Comparison of ENCODE assay signal across 1 cellular context in the genomic region with DNA sequence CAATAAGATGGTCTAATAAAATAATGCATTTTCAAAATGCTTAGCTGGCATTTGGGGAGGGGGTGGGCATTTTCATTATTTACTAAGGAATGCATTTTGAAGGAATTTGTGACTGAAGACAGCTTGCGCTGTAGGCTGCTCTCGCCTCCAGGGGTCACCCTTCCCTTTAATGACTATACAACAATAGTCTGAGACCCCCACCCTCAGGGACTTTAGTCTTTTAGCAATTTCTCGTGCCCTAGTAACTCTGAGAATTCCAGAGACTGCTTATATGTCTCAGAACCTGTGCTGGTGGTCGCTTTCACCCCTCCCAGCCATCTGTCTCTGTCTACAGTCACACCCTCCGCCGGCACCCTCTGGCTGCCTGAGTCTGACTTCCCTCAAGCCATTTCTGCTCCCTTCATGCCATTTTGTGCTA.
TF ChIP-seq lines count a peak whose summit lies in the region.

No MANE protein-coding gene starts in this region.

TF ChIP-seq in WTC11, 78 proteins besides CTCF, POLR2A, EP300 and RAD21 (continued from another document):
- TF ChIP-seq, protein P1, sequence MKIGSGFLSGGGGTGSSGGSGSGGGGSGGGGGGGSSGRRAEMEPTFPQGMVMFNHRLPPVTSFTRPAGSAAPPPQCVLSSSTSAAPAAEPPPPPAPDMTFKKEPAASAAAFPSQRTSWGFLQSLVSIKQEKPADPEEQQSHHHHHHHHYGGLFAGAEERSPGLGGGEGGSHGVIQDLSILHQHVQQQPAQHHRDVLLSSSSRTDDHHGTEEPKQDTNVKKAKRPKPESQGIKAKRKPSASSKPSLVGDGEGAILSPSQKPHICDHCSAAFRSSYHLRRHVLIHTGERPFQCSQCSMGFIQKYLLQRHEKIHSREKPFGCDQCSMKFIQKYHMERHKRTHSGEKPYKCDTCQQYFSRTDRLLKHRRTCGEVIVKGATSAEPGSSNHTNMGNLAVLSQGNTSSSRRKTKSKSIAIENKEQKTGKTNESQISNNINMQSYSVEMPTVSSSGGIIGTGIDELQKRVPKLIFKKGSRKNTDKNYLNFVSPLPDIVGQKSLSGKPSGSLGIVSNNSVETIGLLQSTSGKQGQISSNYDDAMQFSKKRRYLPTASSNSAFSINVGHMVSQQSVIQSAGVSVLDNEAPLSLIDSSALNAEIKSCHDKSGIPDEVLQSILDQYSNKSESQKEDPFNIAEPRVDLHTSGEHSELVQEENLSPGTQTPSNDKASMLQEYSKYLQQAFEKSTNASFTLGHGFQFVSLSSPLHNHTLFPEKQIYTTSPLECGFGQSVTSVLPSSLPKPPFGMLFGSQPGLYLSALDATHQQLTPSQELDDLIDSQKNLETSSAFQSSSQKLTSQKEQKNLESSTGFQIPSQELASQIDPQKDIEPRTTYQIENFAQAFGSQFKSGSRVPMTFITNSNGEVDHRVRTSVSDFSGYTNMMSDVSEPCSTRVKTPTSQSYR (CRISPR knock-in tag; IDR thresholded peaks at IDR 0.05), result no peak
- TF ChIP-seq, protein P2, sequence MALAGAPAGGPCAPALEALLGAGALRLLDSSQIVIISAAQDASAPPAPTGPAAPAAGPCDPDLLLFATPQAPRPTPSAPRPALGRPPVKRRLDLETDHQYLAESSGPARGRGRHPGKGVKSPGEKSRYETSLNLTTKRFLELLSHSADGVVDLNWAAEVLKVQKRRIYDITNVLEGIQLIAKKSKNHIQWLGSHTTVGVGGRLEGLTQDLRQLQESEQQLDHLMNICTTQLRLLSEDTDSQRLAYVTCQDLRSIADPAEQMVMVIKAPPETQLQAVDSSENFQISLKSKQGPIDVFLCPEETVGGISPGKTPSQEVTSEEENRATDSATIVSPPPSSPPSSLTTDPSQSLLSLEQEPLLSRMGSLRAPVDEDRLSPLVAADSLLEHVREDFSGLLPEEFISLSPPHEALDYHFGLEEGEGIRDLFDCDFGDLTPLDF (CRISPR knock-in tag; IDR thresholded peaks at IDR 0.05), result no peak
- TF ChIP-seq, protein P3, sequence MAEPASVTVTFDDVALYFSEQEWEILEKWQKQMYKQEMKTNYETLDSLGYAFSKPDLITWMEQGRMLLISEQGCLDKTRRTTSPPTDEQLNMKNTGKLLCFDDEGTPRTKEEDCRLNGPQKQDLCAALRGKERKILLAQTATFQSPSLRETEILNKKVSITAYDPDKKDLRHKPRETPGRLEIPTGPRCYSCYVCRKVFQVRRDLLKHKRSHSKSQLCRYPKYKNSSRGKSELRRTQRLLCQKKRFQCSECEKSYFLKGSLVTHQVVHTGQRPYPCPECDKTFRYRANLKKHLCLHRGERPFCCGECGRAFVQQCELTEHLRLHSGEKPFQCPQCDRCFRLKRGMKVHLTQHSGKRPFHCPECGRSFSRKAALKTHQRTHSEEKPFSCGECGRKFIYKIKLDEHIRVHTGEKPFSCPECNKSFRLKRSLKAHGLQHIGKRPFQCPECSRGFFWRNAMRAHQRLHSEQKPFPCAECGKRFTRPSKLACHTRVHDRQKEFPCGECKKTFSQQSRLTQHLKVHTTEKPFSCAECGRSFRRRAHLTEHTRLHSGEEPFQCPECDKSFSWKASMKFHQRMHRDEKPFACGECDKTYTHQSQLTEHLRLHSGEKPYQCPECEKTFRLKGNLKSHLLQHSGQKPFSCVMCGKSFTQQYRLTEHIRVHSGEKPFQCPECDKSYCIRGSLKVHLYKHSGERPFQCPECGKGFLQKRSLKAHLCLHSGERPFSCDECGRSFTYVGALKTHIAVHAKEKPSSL (CRISPR knock-in tag; conservative IDR thresholded peaks at IDR 0.05), result no peak
- TF ChIP-seq IRF2 (CRISPR knock-in tag; IDR thresholded peaks at IDR 0.05; ENCODE audit: borderline replicate concordance, low read depth), result no peak
- no peak for TF ChIP-seq AR (CRISPR knock-in tag; IDR thresholded peaks at IDR 0.05)
- TF ChIP-seq, protein P4, sequence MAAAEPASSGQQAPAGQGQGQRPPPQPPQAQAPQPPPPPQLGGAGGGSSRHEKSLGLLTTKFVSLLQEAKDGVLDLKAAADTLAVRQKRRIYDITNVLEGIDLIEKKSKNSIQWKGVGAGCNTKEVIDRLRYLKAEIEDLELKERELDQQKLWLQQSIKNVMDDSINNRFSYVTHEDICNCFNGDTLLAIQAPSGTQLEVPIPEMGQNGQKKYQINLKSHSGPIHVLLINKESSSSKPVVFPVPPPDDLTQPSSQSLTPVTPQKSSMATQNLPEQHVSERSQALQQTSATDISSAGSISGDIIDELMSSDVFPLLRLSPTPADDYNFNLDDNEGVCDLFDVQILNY (CRISPR knock-in tag; IDR thresholded peaks at IDR 0.05), result no peak
- TF ChIP-seq NFE2L1 (CRISPR knock-in tag; IDR thresholded peaks at IDR 0.05), result no peak
- TF ChIP-seq, protein P5, sequence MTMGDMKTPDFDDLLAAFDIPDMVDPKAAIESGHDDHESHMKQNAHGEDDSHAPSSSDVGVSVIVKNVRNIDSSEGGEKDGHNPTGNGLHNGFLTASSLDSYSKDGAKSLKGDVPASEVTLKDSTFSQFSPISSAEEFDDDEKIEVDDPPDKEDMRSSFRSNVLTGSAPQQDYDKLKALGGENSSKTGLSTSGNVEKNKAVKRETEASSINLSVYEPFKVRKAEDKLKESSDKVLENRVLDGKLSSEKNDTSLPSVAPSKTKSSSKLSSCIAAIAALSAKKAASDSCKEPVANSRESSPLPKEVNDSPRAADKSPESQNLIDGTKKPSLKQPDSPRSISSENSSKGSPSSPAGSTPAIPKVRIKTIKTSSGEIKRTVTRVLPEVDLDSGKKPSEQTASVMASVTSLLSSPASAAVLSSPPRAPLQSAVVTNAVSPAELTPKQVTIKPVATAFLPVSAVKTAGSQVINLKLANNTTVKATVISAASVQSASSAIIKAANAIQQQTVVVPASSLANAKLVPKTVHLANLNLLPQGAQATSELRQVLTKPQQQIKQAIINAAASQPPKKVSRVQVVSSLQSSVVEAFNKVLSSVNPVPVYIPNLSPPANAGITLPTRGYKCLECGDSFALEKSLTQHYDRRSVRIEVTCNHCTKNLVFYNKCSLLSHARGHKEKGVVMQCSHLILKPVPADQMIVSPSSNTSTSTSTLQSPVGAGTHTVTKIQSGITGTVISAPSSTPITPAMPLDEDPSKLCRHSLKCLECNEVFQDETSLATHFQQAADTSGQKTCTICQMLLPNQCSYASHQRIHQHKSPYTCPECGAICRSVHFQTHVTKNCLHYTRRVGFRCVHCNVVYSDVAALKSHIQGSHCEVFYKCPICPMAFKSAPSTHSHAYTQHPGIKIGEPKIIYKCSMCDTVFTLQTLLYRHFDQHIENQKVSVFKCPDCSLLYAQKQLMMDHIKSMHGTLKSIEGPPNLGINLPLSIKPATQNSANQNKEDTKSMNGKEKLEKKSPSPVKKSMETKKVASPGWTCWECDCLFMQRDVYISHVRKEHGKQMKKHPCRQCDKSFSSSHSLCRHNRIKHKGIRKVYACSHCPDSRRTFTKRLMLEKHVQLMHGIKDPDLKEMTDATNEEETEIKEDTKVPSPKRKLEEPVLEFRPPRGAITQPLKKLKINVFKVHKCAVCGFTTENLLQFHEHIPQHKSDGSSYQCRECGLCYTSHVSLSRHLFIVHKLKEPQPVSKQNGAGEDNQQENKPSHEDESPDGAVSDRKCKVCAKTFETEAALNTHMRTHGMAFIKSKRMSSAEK (CRISPR knock-in tag; IDR thresholded peaks at IDR 0.05; ENCODE audit: borderline replicate concordance), result no peak
- TF ChIP-seq, protein P6, sequence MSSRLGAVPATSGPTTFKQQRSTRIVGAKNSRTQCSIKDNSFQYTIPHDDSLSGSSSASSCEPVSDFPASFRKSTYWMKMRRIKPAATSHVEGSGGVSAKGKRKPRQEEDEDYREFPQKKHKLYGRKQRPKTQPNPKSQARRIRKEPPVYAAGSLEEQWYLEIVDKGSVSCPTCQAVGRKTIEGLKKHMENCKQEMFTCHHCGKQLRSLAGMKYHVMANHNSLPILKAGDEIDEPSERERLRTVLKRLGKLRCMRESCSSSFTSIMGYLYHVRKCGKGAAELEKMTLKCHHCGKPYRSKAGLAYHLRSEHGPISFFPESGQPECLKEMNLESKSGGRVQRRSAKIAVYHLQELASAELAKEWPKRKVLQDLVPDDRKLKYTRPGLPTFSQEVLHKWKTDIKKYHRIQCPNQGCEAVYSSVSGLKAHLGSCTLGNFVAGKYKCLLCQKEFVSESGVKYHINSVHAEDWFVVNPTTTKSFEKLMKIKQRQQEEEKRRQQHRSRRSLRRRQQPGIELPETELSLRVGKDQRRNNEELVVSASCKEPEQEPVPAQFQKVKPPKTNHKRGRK (CRISPR knock-in tag; IDR thresholded peaks at IDR 0.05; ENCODE audit: borderline replicate concordance), result no peak
- TF ChIP-seq USF2 (CRISPR knock-in tag; IDR thresholded peaks at IDR 0.05), result no peak
- TF ChIP-seq HMGA2 (CRISPR knock-in tag; IDR thresholded peaks at IDR 0.05), result no peak
- no peak for TF ChIP-seq JAZF1 (CRISPR knock-in tag; IDR thresholded peaks at IDR 0.05)
- TF ChIP-seq FOXK1 (CRISPR knock-in tag; IDR thresholded peaks at IDR 0.05), result no peak
- TF ChIP-seq ELF4 (CRISPR knock-in tag; IDR thresholded peaks at IDR 0.05; ENCODE audit: low read depth), result no peak
TF ChIP-seq in WTC11: peak in this region for 0.
